In the genomic region with DNA sequence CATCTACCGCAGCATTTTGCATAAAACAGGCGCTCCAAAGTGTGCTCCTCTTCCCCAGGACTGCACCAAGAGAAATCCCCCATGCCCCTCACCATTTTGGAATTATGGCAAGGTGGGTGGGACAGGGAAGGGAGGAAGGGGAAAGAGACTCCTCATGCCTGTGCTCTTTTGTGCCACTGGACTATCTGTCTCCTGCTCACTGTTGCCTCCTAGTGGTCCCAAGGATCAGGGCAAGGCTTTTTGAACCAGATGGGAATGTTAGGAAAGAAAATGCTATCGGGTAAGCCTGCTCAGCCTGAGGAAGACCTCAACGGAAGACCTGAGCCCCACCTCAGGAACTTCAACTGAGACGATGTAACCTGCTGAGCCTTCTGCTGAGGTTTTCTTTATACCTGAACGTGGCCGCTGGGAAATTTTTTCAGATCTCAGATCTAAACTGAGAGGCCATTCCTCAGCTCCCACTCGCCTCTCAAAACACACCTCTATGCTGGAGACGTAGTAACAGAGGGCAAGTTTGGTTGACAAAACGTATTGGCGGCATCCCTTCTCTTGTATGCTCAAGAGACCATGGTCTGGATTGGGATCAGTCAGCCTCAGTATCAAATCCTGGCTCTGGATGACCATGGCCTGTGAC, we compare ENCODE assay signal across 8 cellular contexts. TPM values are rescaled to one million over a fixed set of nuclear protein-coding genes. Genes with fewer than 3 reads are reported as not detected.
DNase-seq lines count a peak whose midpoint lies in the region; ATAC-seq and TF ChIP-seq lines count a peak whose summit lies in the region.

No MANE protein-coding gene starts in this region.

- no peak overlapping the region for H3K4me3 ChIP-seq in lower lobe of right lung
- no peak overlapping the region for H3K4me3 ChIP-seq in thoracic aorta

- no peaks in the 10 kb centered on the region for H3K4me1 ChIP-seq in lower lobe of right lung
- peaks cover 0 to 1% of the 10 kb centered on the region in 2 donors for H3K4me1 ChIP-seq in thoracic aorta (ENCODE audit: control insufficient read depth in 1 of 2, low read depth in 2 of 2)

- H3K27ac ChIP-seq in lower lobe of right lung (no peak overlapping the region), thoracic aorta (no peak overlapping the region)

- H3K36me3 ChIP-seq in lower lobe of right lung (no peaks in the 10 kb centered on the region), thoracic aorta (no peaks in the 10 kb centered on the region)

- DNase-seq in DMS53 (lab: John Stamatoyannopoulos, UW) (peak; percentile 58), HuH-7 (ENCODE audit: low spot score) (peak; percentile 52), SKM-1 (lab: John Stamatoyannopoulos, UW; ENCODE audit: unreplicated experiment) (peak; percentile 25), cerebellum (ENCODE audit: low spot score) (peak; percentile 20), lower lobe of right lung (no peak), thoracic aorta (ENCODE audit: low spot score) (no peak), middle frontal gyrus (ENCODE audit: extremely low spot score, low spot score) (no peak)

- peak; percentile 48 to 64 for ATAC-seq in lower lobe of right lung
- no peak for ATAC-seq in thoracic aorta (ENCODE audit: insufficient number of reproducible peaks, low FRiP score, low read depth)
- ATAC-seq in HG03342 (IDR thresholded peaks at IDR 0.05; ENCODE audit: unreplicated experiment) = no peak

- H3K27me3 ChIP-seq in lower lobe of right lung (ENCODE audit: low read depth) (peaks cover 5% of the 10 kb centered on the region), thoracic aorta (replicated peaks; ENCODE audit: insufficient read depth) (no peaks in the 10 kb centered on the region)

- intact Hi-C loops in lower lobe of right lung (cut with DNase I) = no loop called here

- H3K9me3 ChIP-seq in lower lobe of right lung (no peaks in the 10 kb centered on the region), thoracic aorta (no peaks in the 10 kb centered on the region)

- TF ChIP-seq CTCF in lower lobe of right lung (IDR thresholded peaks at IDR 0.05) = peak; percentile 89
- TF ChIP-seq CTCF in thoracic aorta (IDR thresholded peaks at IDR 0.05) = peak; percentile 71

RNA-seq across cellular contexts. Expression of gene SPACA3, which starts 58.3 kb away (rescaled TPM):
- not detected for total RNA-seq in cerebellum
- total RNA-seq in lower lobe of right lung = not detected
- total RNA-seq in thoracic aorta = not detected

Comparison
In these comparisons a context has a peak if more than half of its experiments do, and no peak if none do; other contexts are left out.
1. DNase-seq: peak in DMS53 (single experiment), HuH-7 (single experiment), SKM-1 (single experiment) and cerebellum (single experiment); none in lower lobe of right lung (single experiment), thoracic aorta (single experiment) and middle frontal gyrus (single experiment).
2. ATAC-seq: peak in lower lobe of right lung (2 of 2); none in thoracic aorta (single experiment) and HG03342 (single experiment).